11 cellular contexts compared by ENCODE assay signal in genomic region chr3:9180764-9181117, GRCh38.
A peak's percentile ranks its signal among the peaks of the same experiment; 100 is the strongest.
DNase-seq lines count a peak whose midpoint lies in the region; ATAC-seq and TF ChIP-seq lines count a peak whose summit lies in the region.
"Had no signal": no experiment of that assay in that cellular context is flagged by ENCODE, and none has a peak within 500 bp of the region (broad histone marks: within the 10 kb centered on the region; RNA-seq: fewer than 3 reads in every experiment).

No MANE protein-coding gene starts in this region.

- no peaks in the 10 kb centered on the region for H3K36me3 ChIP-seq in breast epithelium

- H3K27ac ChIP-seq in breast epithelium = no peak overlapping the region

- H3K4me3 ChIP-seq in breast epithelium = no peak overlapping the region

- DNase-seq in GDM1 (lab: John Stamatoyannopoulos, UW) (peak; percentile 69), breast epithelium (ENCODE audit: low spot score in 2 of 2) (no peak), NCI-H748 treated with DMSO at 0.1 percent for 48 hours (lab: John Stamatoyannopoulos, UW) (no peak)
- no peak for DNase-seq in activated CD4-positive, alpha-beta memory T cell treated with anti-CD3 and anti-CD28 coated beads, Interleukin-2, amount 10 ng/mL, durations not matched to agents 7 days and 5 days
- DNase-seq in naive thymus-derived CD8-positive, alpha-beta T cell = no peak
- DNase-seq: NCI-H1694, OCI-M1 had no signal

- peaks cover 2% of the 10 kb centered on the region for H3K27me3 Mint-ChIP-seq in activated CD4-positive, alpha-beta memory T cell treated with anti-CD3 and anti-CD28 coated beads, Interleukin-2, amount 10 ng/mL, durations not matched to agents 7 days and 5 days
- H3K27me3 Mint-ChIP-seq in naive thymus-derived CD8-positive, alpha-beta T cell = peaks cover 0 to 2% (median 0%) of the 10 kb centered on the region in 5 donors

- TF ChIP-seq CTCF in breast epithelium (IDR thresholded peaks at IDR 0.05) = no peak

- H3K4me1 Mint-ChIP-seq in activated CD4-positive, alpha-beta memory T cell treated with anti-CD3 and anti-CD28 coated beads, Interleukin-2, amount 10 ng/mL, durations not matched to agents 7 days and 5 days = peaks cover 43% of the 10 kb centered on the region
- H3K4me1 Mint-ChIP-seq in naive thymus-derived CD8-positive, alpha-beta T cell = peaks cover 17 to 31% (median 25%) of the 10 kb centered on the region in 4 donors

- peak overlapping the region; percentile 16 for H3K4me3 Mint-ChIP-seq in activated CD4-positive, alpha-beta memory T cell treated with anti-CD3 and anti-CD28 coated beads, Interleukin-2, amount 10 ng/mL, durations not matched to agents 7 days and 5 days
- H3K4me3 Mint-ChIP-seq in naive thymus-derived CD8-positive, alpha-beta T cell = peak overlapping the region; percentile 67 to 83 (median 75)

- CTCF ChIA-PET in activated CD4-positive, alpha-beta memory T cell treated with anti-CD3 and anti-CD28 coated beads, Interleukin-2, amount 10 ng/mL, durations not matched to agents 7 days and 5 days (lab: Charles Lee) = no interaction called here

- no peaks in the 10 kb centered on the region for H3K27me3 ChIP-seq in breast epithelium

- POLR2A ChIA-PET in activated CD4-positive, alpha-beta memory T cell treated with anti-CD3 and anti-CD28 coated beads, Interleukin-2, amount 10 ng/mL, durations not matched to agents 7 days and 5 days (lab: Charles Lee) = interaction anchor here (1.2 kb wide), 1 partner anchor 10 kb away, joined by 4 read pairs; no protein-coding TSS in a partner anchor
- POLR2A ChIA-PET in naive thymus-derived CD8-positive, alpha-beta T cell (lab: Charles Lee) = no interaction called here

- intact Hi-C loops in breast epithelium (cut with DNase I; ENCODE audit: low total_unique reads) = no loop called here

- no peaks in the 10 kb centered on the region for H3K9me3 ChIP-seq in breast epithelium

- no peaks in the 10 kb centered on the region for H3K9me3 Mint-ChIP-seq in activated CD4-positive, alpha-beta memory T cell treated with anti-CD3 and anti-CD28 coated beads, Interleukin-2, amount 10 ng/mL, durations not matched to agents 7 days and 5 days
- H3K9me3 Mint-ChIP-seq in naive thymus-derived CD8-positive, alpha-beta T cell = no peaks in the 10 kb centered on the region
- H3K9me3 Mint-ChIP-seq: neural crest cell had no signal

- TF ChIP-seq POLR2A in breast epithelium (IDR thresholded peaks at IDR 0.05) = no peak

- peaks cover 3% of the 10 kb centered on the region for H3K36me3 Mint-ChIP-seq in activated CD4-positive, alpha-beta memory T cell treated with anti-CD3 and anti-CD28 coated beads, Interleukin-2, amount 10 ng/mL, durations not matched to agents 7 days and 5 days (ENCODE audit: low read depth)
- H3K36me3 Mint-ChIP-seq in naive thymus-derived CD8-positive, alpha-beta T cell = peaks cover 0 to 5% (median 0%) of the 10 kb centered on the region in 3 donors

- ATAC-seq in GM21619 (IDR thresholded peaks at IDR 0.05; ENCODE audit: unreplicated experiment) (peak; percentile 16), HG02973 (IDR thresholded peaks at IDR 0.05; ENCODE audit: unreplicated experiment) (no peak), GM18520 (IDR thresholded peaks at IDR 0.05; ENCODE audit: unreplicated experiment) (no peak)
- ATAC-seq in naive thymus-derived CD8-positive, alpha-beta T cell = peak in 1 of 2 donors; percentile 33

- H3K27ac Mint-ChIP-seq in activated CD4-positive, alpha-beta memory T cell treated with anti-CD3 and anti-CD28 coated beads, Interleukin-2, amount 10 ng/mL, durations not matched to agents 7 days and 5 days = peak overlapping the region; percentile 71
- peak overlapping the region in 6 of 10 donors; percentile 4 to 87 (median 73) for H3K27ac Mint-ChIP-seq in naive thymus-derived CD8-positive, alpha-beta T cell

- no peaks in the 10 kb centered on the region for H3K4me1 ChIP-seq in breast epithelium
